8 cellular contexts compared by ENCODE assay signal in the genomic region with DNA sequence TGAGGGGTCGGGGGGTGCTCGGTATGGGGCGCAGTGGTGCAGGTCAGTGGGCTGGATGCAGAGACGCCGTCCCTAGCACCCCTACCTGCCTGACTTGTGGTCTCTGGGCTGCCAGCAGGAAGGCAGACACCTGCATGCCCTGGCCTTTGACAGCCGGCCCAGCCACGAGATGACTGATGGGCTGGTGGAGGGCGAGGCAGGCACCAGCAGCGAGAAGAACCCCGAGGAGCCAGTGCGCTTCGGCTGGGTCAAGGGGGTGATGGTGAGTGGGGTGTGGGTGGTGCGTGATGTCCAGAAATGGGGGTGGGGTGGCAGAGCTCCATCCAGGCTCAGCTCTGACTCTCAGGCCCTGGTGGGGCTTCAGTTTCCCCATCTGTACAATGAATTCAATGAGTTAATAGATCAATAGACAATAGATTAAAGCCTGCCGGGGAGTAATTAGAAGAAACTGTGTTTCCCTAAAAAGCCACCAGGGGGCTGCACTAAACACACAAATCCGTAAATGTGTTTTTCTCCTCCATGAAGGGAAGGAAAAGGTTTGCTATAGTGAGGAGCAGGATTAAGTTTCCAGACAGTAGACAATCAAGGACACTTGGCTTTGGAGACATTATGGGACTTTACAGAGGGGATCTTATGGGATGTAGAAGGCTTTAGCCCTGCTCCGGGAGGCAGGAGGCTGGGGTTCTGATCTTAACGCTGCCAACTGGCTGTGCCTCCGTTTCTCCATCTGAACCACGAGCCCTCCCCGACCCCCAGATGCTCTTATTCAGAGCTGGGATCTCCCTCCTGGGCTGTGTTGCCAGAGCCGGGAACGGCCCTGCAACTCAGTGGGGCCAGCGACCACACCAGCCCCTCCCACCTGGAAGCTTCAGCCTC. TPM values are rescaled to one million over a fixed set of nuclear protein-coding genes. Genes with fewer than 3 reads are reported as not detected.
DNase-seq lines count a peak whose midpoint lies in the region; ATAC-seq and TF ChIP-seq lines count a peak whose summit lies in the region.

No MANE protein-coding gene starts in this region.

- H3F3A ChIP-seq in MM.1S (ENCODE audit: insufficient read depth, low read length) = peaks cover 8% of the 10 kb centered on the region; the same call in 1 of the 2 replicates

- peak overlapping the region; percentile 54 for H3K4me2 ChIP-seq in MM.1S (ENCODE audit: low read depth, low read length)

- H3K9me3 ChIP-seq in MM.1S (replicated peaks; ENCODE audit: insufficient read depth, low read length) = no peaks in the 10 kb centered on the region

- no peaks in the 10 kb centered on the region for H3K9me3 Mint-ChIP-seq in T-helper 2 cell treated with Interferon-gamma antibody and Interleukin-4, amounts not matched to agents 5 μg/mL and 100 μg/mL, for 36 hours

- H3K4me1 ChIP-seq in MM.1S (ENCODE audit: low read length) = peaks cover 39% of the 10 kb centered on the region

- peak overlapping the region; percentile 21; the same call in 1 of the 2 replicates for H3K9ac ChIP-seq in MM.1S (ENCODE audit: low read length)

- intact Hi-C loops in dorsolateral prefrontal cortex (cut with DNase I) = loop anchor here (5.0 to 10.0 kb wide), 7 partner anchors 45 to 298 kb away; partner anchors contain the start of gene HERPUD1 (in 2 of the 2)

- H3K27me3 Mint-ChIP-seq in T-helper 2 cell treated with Interferon-gamma antibody and Interleukin-4, amounts not matched to agents 5 μg/mL and 100 μg/mL, for 36 hours (ENCODE audit: low read depth) = no peaks in the 10 kb centered on the region

- TF ChIP-seq CTCF in MM.1S (IDR thresholded peaks at IDR 0.05; ENCODE audit: low read length) (peak; percentile 77), dorsolateral prefrontal cortex (IDR thresholded peaks at IDR 0.05 in 54 of 56, conservative IDR thresholded peaks at IDR 0.05 in 2 of 56; ENCODE audit: low read depth in 1 of 56, partially characterized antibody in 56 of 56) (peak; percentile 65 to 91 (median 81))

- H3K36me3 Mint-ChIP-seq in T-helper 2 cell treated with Interferon-gamma antibody and Interleukin-4, amounts not matched to agents 5 μg/mL and 100 μg/mL, for 36 hours (ENCODE audit: low read depth) = no peaks in the 10 kb centered on the region

- H3K4me1 Mint-ChIP-seq in T-helper 2 cell treated with Interferon-gamma antibody and Interleukin-4, amounts not matched to agents 5 μg/mL and 100 μg/mL, for 36 hours (ENCODE audit: low read depth) = peaks cover 18% of the 10 kb centered on the region

- H3K27ac Mint-ChIP-seq in T-helper 2 cell treated with Interferon-gamma antibody and Interleukin-4, amounts not matched to agents 5 μg/mL and 100 μg/mL, for 36 hours = no peak overlapping the region

- peak overlapping the region; percentile 69 for H2AFZ ChIP-seq in MM.1S (ENCODE audit: low read length)

- no peak for ATAC-seq in GM21528 (IDR thresholded peaks at IDR 0.05; ENCODE audit: low FRiP score, unreplicated experiment)

- H3K4me3 ChIP-seq in MM.1S (ENCODE audit: low read length) (no peak overlapping the region), dorsolateral prefrontal cortex (peak overlapping the region in 3 of 59 donors; percentile 6 to 33 (median 24))

- DNase-seq in T-helper 2 cell = peak in 3 of 5 experiments; percentile 9 to 66 (median 28)
- no peak for DNase-seq in T-helper 2 cell treated with Interferon-gamma antibody and Interleukin-4, amounts not matched to agents 5 μg/mL and 100 μg/mL, for 36 hours (ENCODE audit: low spot score)
- peak; percentile 65 for DNase-seq in MM.1S
- DNase-seq in T-helper 9 cell = peak; percentile 14
- DNase-seq in dorsolateral prefrontal cortex = no peak
- peak; percentile 77 for DNase-seq in medulla oblongata (ENCODE audit: extremely low spot score)
- peak; percentile 82 for DNase-seq in superior temporal gyrus (ENCODE audit: extremely low spot score)

- H3K9me2 ChIP-seq in MM.1S (replicated peaks; ENCODE audit: insufficient read depth, low read length) = no peaks in the 10 kb centered on the region

- no peaks in the 10 kb centered on the region for H4K20me1 ChIP-seq in MM.1S (ENCODE audit: insufficient read depth, low read length)

- H3K27me3 ChIP-seq in MM.1S (replicated peaks; ENCODE audit: insufficient read depth, low read length) (no peaks in the 10 kb centered on the region), dorsolateral prefrontal cortex (no peaks in the 10 kb centered on the region)

- peaks cover 17% of the 10 kb centered on the region for H3K79me2 ChIP-seq in MM.1S (ENCODE audit: low read length)

- H3K36me3 ChIP-seq in MM.1S (replicated peaks; ENCODE audit: insufficient read depth, low read length) = no peaks in the 10 kb centered on the region

- H3K27ac ChIP-seq in MM.1S (ENCODE audit: low read length) (no peak overlapping the region), dorsolateral prefrontal cortex (peak overlapping the region in 1 of 59 donors; percentile 2)

- H3K4me3 Mint-ChIP-seq in T-helper 2 cell treated with Interferon-gamma antibody and Interleukin-4, amounts not matched to agents 5 μg/mL and 100 μg/mL, for 36 hours = no peak overlapping the region

RNA-seq across cellular contexts. Expression of gene SLC12A3, which starts 2.2 kb away (rescaled TPM):
- total RNA-seq in dorsolateral prefrontal cortex = 1 to 10 TPM in 20 of 120 experiments, under 1 TPM in 80, not detected in 20; 0.10 to 3.2 (median 0.46) TPM

Comparison
In these comparisons a context has a peak if more than half of its experiments do, and no peak if none do; other contexts are left out.
1. DNase-seq: peak in T-helper 2 cell (3 of 5), MM.1S (single experiment), T-helper 9 cell (single experiment), medulla oblongata (single experiment) and superior temporal gyrus (single experiment); none in T-helper 2 cell treated with Interferon-gamma antibody and Interleukin-4, amounts not matched to agents 5 μg/mL and 100 μg/mL, for 36 hours (single experiment) and dorsolateral prefrontal cortex (0 of 10).